ENCODE assay signal across 22 cellular contexts in the genomic region with DNA sequence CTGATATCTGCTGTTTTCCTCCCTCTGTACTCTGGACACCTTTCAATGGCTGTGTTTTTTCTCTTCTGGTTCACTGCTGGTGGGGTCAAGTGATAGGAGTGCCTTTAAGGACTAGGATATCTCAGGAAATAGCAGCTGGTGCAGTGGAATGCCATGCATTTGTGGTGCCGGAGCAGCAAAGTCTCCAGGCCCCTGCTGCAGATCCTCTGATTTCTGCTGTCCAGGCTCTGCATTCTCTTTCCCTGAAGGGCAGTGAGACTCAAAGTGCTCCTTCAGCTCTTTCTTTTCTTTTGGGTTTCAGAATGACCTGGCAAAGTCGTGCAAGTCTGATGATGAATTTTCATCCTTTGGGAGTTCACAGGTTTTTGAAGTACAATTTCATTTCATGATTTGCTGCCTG.
DNase-seq lines count a peak whose midpoint lies in the region; ATAC-seq, FAIRE-seq and TF ChIP-seq lines count a peak whose summit lies in the region.
"Had no signal": no experiment of that assay in that cellular context is flagged by ENCODE, and none has a peak within 500 bp of the region (broad histone marks: within the 10 kb centered on the region; RNA-seq: fewer than 3 reads in every experiment).

No MANE protein-coding gene starts in this region.

- H2BK12ac ChIP-seq in H1 (ENCODE audit: low read depth, low read length): no peak overlapping the region

- TF ChIP-seq POLR2A in H1 (IDR thresholded peaks at IDR 0.05; ENCODE audit: control extremely low read depth in 1 of 2, low read depth in 2 of 2, low read length in 2 of 2): no peak

- FAIRE-seq in H1 (lab: Jason Lieb, UNC): no peak
- no peak for FAIRE-seq in RCC 7860 (lab: Jason Lieb, UNC)
- FAIRE-seq: A549, GM12892, HepG2 had no signal

- H3K27ac Mint-ChIP-seq in GM23338 (peak overlapping the region; percentile 56), chondrocyte (ENCODE audit: unreplicated experiment) (no peak overlapping the region)
- H3K27ac Mint-ChIP-seq in activated naive CD4-positive, alpha-beta T cell treated with anti-CD3 and anti-CD28 coated beads, Interleukin-2, amount 10 ng/mL, durations not matched to agents 7 days and 5 days: no peak overlapping the region
- H3K27ac Mint-ChIP-seq: HFFc6 had no signal

- no peaks in the 10 kb centered on the region for H3K79me2 ChIP-seq in GM23338 (replicated peaks; ENCODE audit: insufficient read depth)
- H3K79me2 ChIP-seq in H1 (ENCODE audit: control insufficient read depth in 1 of 2, insufficient read depth in 2 of 2, low read length in 2 of 2): no peaks in the 10 kb centered on the region

- H3K4ac ChIP-seq in H1 (replicated peaks; ENCODE audit: insufficient read length, low read depth, low read length): no peak overlapping the region

- no peak overlapping the region for H3K4me2 ChIP-seq in GM23338
- H3K4me2 ChIP-seq in H1 (ENCODE audit: insufficient read depth in 1 of 2, low read depth in 2 of 2, low read length in 2 of 2): no peak overlapping the region
- H3K4me2 ChIP-seq: A549 had no signal

- H3K9me3 Mint-ChIP-seq in GM23338: peaks cover 13% of the 10 kb centered on the region
- peaks cover 5% of the 10 kb centered on the region for H3K9me3 Mint-ChIP-seq in chondrocyte (ENCODE audit: low read depth)
- H3K9me3 Mint-ChIP-seq in activated naive CD4-positive, alpha-beta T cell treated with anti-CD3 and anti-CD28 coated beads, Interleukin-2, amount 10 ng/mL, durations not matched to agents 7 days and 5 days: no peaks in the 10 kb centered on the region

- no peak overlapping the region for H4K8ac ChIP-seq in H1 (ENCODE audit: extremely low read depth, insufficient read depth, low read length)

- no peak overlapping the region for H2AK5ac ChIP-seq in H1 (ENCODE audit: low read depth, low read length)

- H3K27me3 ChIP-seq in GM23338 (ENCODE audit: insufficient read depth) (no peaks in the 10 kb centered on the region), H1 (replicated peaks in 1 of 4; ENCODE audit: control insufficient read depth in 3 of 4, extremely low read depth in 1 of 4, insufficient read depth in 3 of 4, low read length in 3 of 4) (no peaks in the 10 kb centered on the region)

- H3K14ac ChIP-seq in H1 (ENCODE audit: insufficient read length): no peak overlapping the region

- H3K4me1 Mint-ChIP-seq in GM23338: peaks cover 11% of the 10 kb centered on the region; the same call in 2 of the 3 replicates
- peaks cover 5% of the 10 kb centered on the region for H3K4me1 Mint-ChIP-seq in chondrocyte (ENCODE audit: low read depth)
- H3K4me1 Mint-ChIP-seq in activated naive CD4-positive, alpha-beta T cell treated with anti-CD3 and anti-CD28 coated beads, Interleukin-2, amount 10 ng/mL, durations not matched to agents 7 days and 5 days: peaks cover 12% of the 10 kb centered on the region

- H4K20me1 ChIP-seq in GM23338 (replicated peaks; ENCODE audit: insufficient read depth) (no peaks in the 10 kb centered on the region), H1 (replicated peaks in 1 of 2; ENCODE audit: control insufficient read depth in 1 of 2, insufficient read depth in 2 of 2, low read length in 2 of 2) (no peaks in the 10 kb centered on the region)

- H4K5ac ChIP-seq in H1 (ENCODE audit: insufficient read length, low read depth, low read length): no peak overlapping the region

- H3K4me1 ChIP-seq in GM23338 (ENCODE audit: insufficient read depth): peaks cover 3% of the 10 kb centered on the region; the same call in 1 of the 2 replicates
- no peaks in the 10 kb centered on the region for H3K4me1 ChIP-seq in H1 (replicated peaks in 1 of 4; ENCODE audit: control insufficient read depth in 3 of 4, insufficient read depth in 4 of 4, low read length in 3 of 4)
- H3K4me1 ChIP-seq in mesodermal cell (ENCODE audit: control insufficient read depth, insufficient read depth, low read length, poor library complexity, severe bottlenecking): no peaks in the 10 kb centered on the region
- H3K4me1 ChIP-seq: A549 had no signal

- no peaks in the 10 kb centered on the region for H3K27me3 Mint-ChIP-seq in GM23338 (ENCODE audit: insufficient read depth, low read depth, poor library complexity)
- peaks cover 2% of the 10 kb centered on the region for H3K27me3 Mint-ChIP-seq in chondrocyte (ENCODE audit: low read depth)
- H3K27me3 Mint-ChIP-seq in activated naive CD4-positive, alpha-beta T cell treated with anti-CD3 and anti-CD28 coated beads, Interleukin-2, amount 10 ng/mL, durations not matched to agents 7 days and 5 days: no peaks in the 10 kb centered on the region

- no peak overlapping the region for H3K4me3 ChIP-seq in GM23338
- H3K4me3 ChIP-seq in H1 (ENCODE audit: extremely low read depth in 1 of 4, insufficient read depth in 2 of 4, low read depth in 3 of 4, low read length in 4 of 4): no peak overlapping the region
- H3K4me3 ChIP-seq in mesodermal cell (ENCODE audit: extremely low read depth, insufficient read depth, low read length, poor library complexity, severe bottlenecking): no peak overlapping the region
- H3K4me3 ChIP-seq: A549 had no signal

- H3K36me3 Mint-ChIP-seq in GM23338 (ENCODE audit: low read depth) (peaks cover 12% of the 10 kb centered on the region; the same call in 1 of the 3 replicates), chondrocyte (ENCODE audit: low read depth) (peaks cover 3% of the 10 kb centered on the region)
- no peaks in the 10 kb centered on the region for H3K36me3 Mint-ChIP-seq in activated naive CD4-positive, alpha-beta T cell treated with anti-CD3 and anti-CD28 coated beads, Interleukin-2, amount 10 ng/mL, durations not matched to agents 7 days and 5 days

- H2AFZ ChIP-seq in GM23338 (no peak overlapping the region; the same call in 1 of the 2 replicates), H1 (ENCODE audit: low read length) (no peak overlapping the region)

- TF ChIP-seq CTCF in GM23338 (conservative IDR thresholded peaks at IDR 0.05; ENCODE audit: low read depth in 2 of 2) (no peak), H1 (IDR thresholded peaks at IDR 0.05; ENCODE audit: control extremely low read depth in 1 of 3, insufficient read depth in 1 of 3, low read depth in 1 of 3, low read length in 3 of 3) (no peak), chondrocyte (IDR thresholded peaks at IDR 0.05) (no peak)

- no peak for TF ChIP-seq RAD21 in H1 (IDR thresholded peaks at IDR 0.05 in 1 of 2, conservative IDR thresholded peaks at IDR 0.05 in 1 of 2; ENCODE audit: low read depth in 2 of 2, low read length in 2 of 2)

- no peaks in the 10 kb centered on the region for H3K23me2 ChIP-seq in H1 (ENCODE audit: low read depth, low read length)

- no peaks in the 10 kb centered on the region for H3K79me1 ChIP-seq in H1 (ENCODE audit: low read depth, low read length)

- H4K91ac ChIP-seq in H1 (replicated peaks; ENCODE audit: insufficient read length, low read length): no peak overlapping the region

- 74% methylated on average over 2 of the region's 2 CpGs; no CpG with 5 or more reads in 1 of the 2 experiments for WGBS in H1 (ENCODE audit: extremely low coverage in 1 of 2, insufficient coverage in 1 of 2, insufficient read length in 1 of 2, insufficient replicate concordance in 2 of 2, low coverage in 1 of 2, low lambda C conversion rate in 2 of 2, missing lambda C conversion rate in 1 of 2), 2 experiments
- 14 to 20% methylated on average over 1 of the region's 2 CpGs for WGBS in mesodermal cell (ENCODE audit: insufficient coverage in 2 of 2), 2 experiments

- H3K56ac ChIP-seq in H1 (replicated peaks; ENCODE audit: insufficient read length, low read depth, low read length): no peak overlapping the region

- H3K27ac ChIP-seq in GM23338 (ENCODE audit: low read depth): no peak overlapping the region
- H3K27ac ChIP-seq in H1 (ENCODE audit: low read depth, low read length): no peak overlapping the region
- peak overlapping the region; percentile 11 for H3K27ac ChIP-seq in mesodermal cell (ENCODE audit: low read depth, low read length, severe bottlenecking)
- H3K27ac ChIP-seq: A549 had no signal

- no peaks in the 10 kb centered on the region for H3F3A ChIP-seq in GM23338 (replicated peaks; ENCODE audit: low read depth)

- H3K18ac ChIP-seq in H1 (ENCODE audit: extremely low read depth, low read length): no peak overlapping the region

- no peak overlapping the region for H2BK120ac ChIP-seq in H1 (replicated peaks; ENCODE audit: low read depth, low read length)

- H2BK20ac ChIP-seq in H1 (ENCODE audit: low read length): no peak overlapping the region

- H3K36me3 ChIP-seq in GM23338 (ENCODE audit: insufficient read depth) (no peaks in the 10 kb centered on the region), H1 (ENCODE audit: control insufficient read depth in 2 of 4, insufficient read depth in 4 of 4, low read length in 3 of 4) (no peaks in the 10 kb centered on the region), mesodermal cell (ENCODE audit: control insufficient read depth, insufficient read depth, low read length) (no peaks in the 10 kb centered on the region)

- CTCF ChIA-PET in H1 (lab: Charles Lee; ENCODE audit: partially characterized antibody): interaction anchor here (0.6 to 1.6 kb wide), 2 partner anchors 233 to 251 kb away, joined by 4 to 8 read pairs; no protein-coding TSS in a partner anchor
- CTCF ChIA-PET in activated naive CD4-positive, alpha-beta T cell treated with anti-CD3 and anti-CD28 coated beads, Interleukin-2, amount 10 ng/mL, durations not matched to agents 7 days and 5 days (lab: Charles Lee): interaction anchor here (0.7 kb wide), 1 partner anchor 261 kb away, joined by 5 read pairs; no protein-coding TSS in a partner anchor

- H3K23ac ChIP-seq in H1 (ENCODE audit: insufficient read length): no peak overlapping the region

- no peak for TF ChIP-seq EP300 in H1 (IDR thresholded peaks at IDR 0.05; ENCODE audit: borderline replicate concordance in 1 of 2, low read depth in 2 of 2, low read length in 2 of 2)

- H3K9me3 ChIP-seq in H1 (ENCODE audit: insufficient read depth in 2 of 2, low read depth in 1 of 2, low read length in 1 of 2) (no peaks in the 10 kb centered on the region), mesodermal cell (ENCODE audit: control insufficient read depth, low read length) (no peaks in the 10 kb centered on the region)
- H3K9me3 ChIP-seq: A549 had no signal

- H3K4me3 Mint-ChIP-seq in GM23338 (no peak overlapping the region), chondrocyte (ENCODE audit: unreplicated experiment) (no peak overlapping the region)
- H3K4me3 Mint-ChIP-seq in activated naive CD4-positive, alpha-beta T cell treated with anti-CD3 and anti-CD28 coated beads, Interleukin-2, amount 10 ng/mL, durations not matched to agents 7 days and 5 days: no peak overlapping the region
- H3K4me3 Mint-ChIP-seq: HFFc6 had no signal

- no peak overlapping the region for H2BK5ac ChIP-seq in H1 (ENCODE audit: low read depth, low read length)

- ATAC-seq in GM23338: peak; percentile 81
- ATAC-seq: A549, HepG2, Panc1 had no signal

- H3K9ac ChIP-seq in H1 (replicated peaks in 1 of 4; ENCODE audit: extremely low read depth in 1 of 4, low read depth in 3 of 4, low read length in 3 of 4): no peak overlapping the region

- POLR2A ChIA-PET in H1 (lab: Charles Lee; ENCODE audit: partially characterized antibody): no interaction called here

- no peak overlapping the region for H2BK15ac ChIP-seq in H1 (ENCODE audit: low read length)

- H3K9me2 ChIP-seq in GM23338 (ENCODE audit: insufficient read depth): no peaks in the 10 kb centered on the region

- DNase-seq in GM23338 (ENCODE audit: low spot score) (peak; percentile 67), RPMI8226 (peak; percentile 64), H1 (ENCODE audit: low read depth in 1 of 2, low spot score in 2 of 2) (no peak), RCC 7860 (ENCODE audit: low spot score) (no peak), chondrocyte (ENCODE audit: low spot score) (no peak)
- no peak for DNase-seq in stimulated activated naive CD4-positive, alpha-beta T cell treated with Interleukin-2 at 50 U/mL for 16 hours (lab: John Stamatoyannopoulos, UW)
- DNase-seq in activated naive CD4-positive, alpha-beta T cell treated with anti-CD3 and anti-CD28 coated beads, Interleukin-2, amount 10 ng/mL, durations not matched to agents 7 days and 5 days: no peak
- DNase-seq: C1 segment of cervical spinal cord, DMS79 treated with DMSO at 0.1 percent for 48 hours, GDM1, GOT3, HFFc6, KG1, NCI-H146, NCI-H2081 treated with DMSO at 0.1 percent for 48 hours, NCI-H510A treated with DMSO at 0.1 percent for 48 hours, Right ventricle myocardium superior had no signal

Comparison
In these comparisons a context has a peak if more than half of its experiments do, and no peak if none do; other contexts are left out.
1. DNase-seq: peak in GM23338 (single experiment) and RPMI8226 (single experiment); none in H1 (0 of 2), RCC 7860 (single experiment), stimulated activated naive CD4-positive, alpha-beta T cell treated with Interleukin-2 at 50 U/mL for 16 hours (single experiment), chondrocyte (single experiment) and activated naive CD4-positive, alpha-beta T cell treated with anti-CD3 and anti-CD28 coated beads, Interleukin-2, amount 10 ng/mL, durations not matched to agents 7 days and 5 days (single experiment).